In the genomic region with DNA sequence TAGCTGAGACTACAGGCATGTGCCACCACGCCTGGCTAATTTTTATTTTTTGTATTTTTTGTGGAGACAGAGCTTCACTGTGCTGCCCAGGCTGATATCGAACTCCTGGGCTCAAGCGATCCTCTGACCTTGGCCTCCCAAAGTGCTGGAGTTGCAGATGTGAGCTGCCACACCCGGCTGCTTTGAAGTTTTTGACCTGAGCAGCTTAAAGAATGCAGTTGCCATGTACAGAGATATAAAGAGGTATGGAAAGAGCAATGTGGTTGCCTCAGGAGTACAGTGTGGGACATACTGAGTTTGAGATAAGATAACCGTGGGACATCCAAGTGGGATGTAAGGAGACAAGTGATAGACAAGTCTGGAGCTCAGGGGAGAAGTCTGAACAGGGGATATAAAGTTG, we compare ENCODE assay signal across 8 cellular contexts.
"Had no signal": no experiment of that assay in that cellular context is flagged by ENCODE, and none has a peak within 500 bp of the region (broad histone marks: within the 10 kb centered on the region; RNA-seq: fewer than 3 reads in every experiment).

No MANE protein-coding gene starts in this region.

- H3K27ac Mint-ChIP-seq: GM23338, HFFc6 had no signal

- H3K4me3 Mint-ChIP-seq: GM23338, H9, HFFc6 had no signal

- H3K36me3 ChIP-seq: HAP-1 had no signal

- H3K9me3 ChIP-seq: HAP-1 had no signal

- H3K4me3 ChIP-seq: GM23248, GM23338, HAP-1 had no signal

- DNase-seq: GM23248, GOT3, H7, H9, HCEC 1CT, HFFc6 had no signal

- H3K9me3 Mint-ChIP-seq: HFFc6 had no signal
